In genomic region chr2:65320042-65320711, GRCh38 we compare ENCODE assay signal across 8 cellular contexts.
A peak's percentile ranks its signal among the peaks of the same experiment; 100 is the strongest.
DNase-seq lines count a peak whose midpoint lies in the region; ATAC-seq and TF ChIP-seq lines count a peak whose summit lies in the region.

No MANE protein-coding gene starts in this region.

- H3K9ac ChIP-seq in skeletal muscle satellite cell (ENCODE audit: low read depth, low read length): peak overlapping the region; percentile 65

- no peaks in the 10 kb centered on the region for H3K36me3 Mint-ChIP-seq in naive thymus-derived CD8-positive, alpha-beta T cell

- BruUV-seq in A673 (replicated peaks; lab: Mats Ljungman, UMichigan): no TSS peak
- BruUV-seq in Panc1 (replicated peaks; lab: Mats Ljungman, UMichigan): no TSS peak

- no peak overlapping the region for H3K27ac ChIP-seq in A673 (ENCODE audit: low read depth, low read length, poor library complexity, severe bottlenecking)
- peak overlapping the region; percentile 58 for H3K27ac ChIP-seq in Panc1 (ENCODE audit: low read length)
- peak overlapping the region; percentile 99 for H3K27ac ChIP-seq in epithelial cell of prostate

- TF ChIP-seq CTCF in A673 (conservative IDR thresholded peaks at IDR 0.05; ENCODE audit: low read depth, low read length) (peak; percentile 28; the same call in 1 of the 2 replicates), Panc1 (IDR thresholded peaks at IDR 0.05) (peak; percentile 61; the same call in 1 of the 2 replicates)

- H3K4me2 ChIP-seq in skeletal muscle satellite cell (ENCODE audit: low read length): peak overlapping the region; percentile 53

- H3K27me3 Mint-ChIP-seq in naive thymus-derived CD8-positive, alpha-beta T cell: peaks cover 0 to 2% (median 0%) of the 10 kb centered on the region in 5 donors

- intact Hi-C loops in A673 (cut with micrococcal nuclease; ENCODE audit: unreplicated experiment) (no loop called here), Panc1 (cut with micrococcal nuclease; ENCODE audit: unreplicated experiment) (no loop called here)

- no peaks in the 10 kb centered on the region for H3K9me3 Mint-ChIP-seq in naive thymus-derived CD8-positive, alpha-beta T cell

- no peaks in the 10 kb centered on the region for H3K9me3 ChIP-seq in A673 (ENCODE audit: low read depth, low read length, poor library complexity, severe bottlenecking)
- H3K9me3 ChIP-seq in Panc1 (ENCODE audit: control insufficient read depth, insufficient read depth, low read depth, low read length): no peaks in the 10 kb centered on the region
- H3K9me3 ChIP-seq in skeletal muscle satellite cell (replicated peaks; ENCODE audit: low read length): no peaks in the 10 kb centered on the region

- peak overlapping the region in 1 of 10 donors; percentile 70 for H3K27ac Mint-ChIP-seq in naive thymus-derived CD8-positive, alpha-beta T cell

- POLR2A ChIA-PET in A673 (lab: Charles Lee; ENCODE audit: low non-redundant PET): no interaction called here
- POLR2A ChIA-PET in Panc1 (lab: Charles Lee): interaction anchor here (1.0 kb wide), 1 partner anchor 206 kb away, joined by 4 read pairs; no protein-coding TSS in a partner anchor
- POLR2A ChIA-PET in naive thymus-derived CD8-positive, alpha-beta T cell (lab: Charles Lee): no interaction called here

- in situ Hi-C loops in Panc1 (cut with HindIII; ENCODE audit: low pct_unique_long_range_greater_than_20kb, low sequenced_read_pairs): no loop called here

- H3K4me1 ChIP-seq in A673 (ENCODE audit: insufficient read depth, low read length, poor library complexity, severe bottlenecking) (no peaks in the 10 kb centered on the region), Panc1 (ENCODE audit: control insufficient read depth, insufficient read depth, low read length) (peaks cover 17% of the 10 kb centered on the region), skeletal muscle satellite cell (ENCODE audit: control insufficient read depth, insufficient read depth, low read length) (peaks cover 20% of the 10 kb centered on the region)

- CTCF ChIA-PET in A673 (lab: Charles Lee) (no interaction called here), Panc1 (lab: Charles Lee) (interaction anchor here (1.5 kb wide), 1 partner anchor 11 kb away, joined by 3 read pairs; no protein-coding TSS in a partner anchor)

- H3K4me1 Mint-ChIP-seq in naive thymus-derived CD8-positive, alpha-beta T cell: peaks cover 0 to 3% (median under 1%) of the 10 kb centered on the region in 4 donors

- DNase-seq in A673 (ENCODE audit: low spot score) (peak; percentile 29), Panc1 (ENCODE audit: low read depth, low spot score) (peak; percentile 93), epithelial cell of prostate (ENCODE audit: low read depth, low spot score) (peak; percentile 85), RPMI8226 (no peak)
- DNase-seq in naive thymus-derived CD8-positive, alpha-beta T cell: no peak

- no peak overlapping the region for H3K4me3 Mint-ChIP-seq in naive thymus-derived CD8-positive, alpha-beta T cell

- no peak overlapping the region for H3K4me3 ChIP-seq in A673 (ENCODE audit: low read depth, low read length, poor library complexity, severe bottlenecking)
- no peak overlapping the region for H3K4me3 ChIP-seq in Panc1 (ENCODE audit: low read depth in 2 of 2, low read length in 2 of 2)
- peak overlapping the region; percentile 39 for H3K4me3 ChIP-seq in skeletal muscle satellite cell (ENCODE audit: low read length)

- ATAC-seq in GM18499 (IDR thresholded peaks at IDR 0.05; ENCODE audit: insufficient read depth, unreplicated experiment): peak; percentile 55
- peak; percentile 54 for ATAC-seq in HG02763 (IDR thresholded peaks at IDR 0.05; ENCODE audit: unreplicated experiment)
- ATAC-seq in Panc1: peak; percentile 89
- ATAC-seq in naive thymus-derived CD8-positive, alpha-beta T cell: no peak

- H3K36me3 ChIP-seq in A673 (ENCODE audit: insufficient read depth, low read length, poor library complexity, severe bottlenecking) (peaks cover 18% of the 10 kb centered on the region), Panc1 (ENCODE audit: control insufficient read depth, insufficient read depth, low read length) (peaks cover 4% of the 10 kb centered on the region), skeletal muscle satellite cell (ENCODE audit: insufficient read depth, low read length) (peaks cover 15% of the 10 kb centered on the region)

- H3K27me3 ChIP-seq in A673 (replicated peaks; ENCODE audit: insufficient read depth, low read depth, low read length, poor library complexity) (no peaks in the 10 kb centered on the region), Panc1 (ENCODE audit: control insufficient read depth, insufficient read depth, low read length) (no peaks in the 10 kb centered on the region), skeletal muscle satellite cell (ENCODE audit: control insufficient read depth, insufficient read depth, low read length) (no peaks in the 10 kb centered on the region)

Comparison
In these comparisons a context has a peak if more than half of its experiments do, and no peak if none do; other contexts are left out.
1. DNase-seq: peak in A673 (single experiment), Panc1 (single experiment) and epithelial cell of prostate (single experiment); none in naive thymus-derived CD8-positive, alpha-beta T cell (0 of 10) and RPMI8226 (single experiment).
2. ATAC-seq: peak in GM18499 (single experiment), HG02763 (single experiment) and Panc1 (single experiment); none in naive thymus-derived CD8-positive, alpha-beta T cell (0 of 2).